Comparison of ENCODE assay signal across 27 cellular contexts in the genomic region with DNA sequence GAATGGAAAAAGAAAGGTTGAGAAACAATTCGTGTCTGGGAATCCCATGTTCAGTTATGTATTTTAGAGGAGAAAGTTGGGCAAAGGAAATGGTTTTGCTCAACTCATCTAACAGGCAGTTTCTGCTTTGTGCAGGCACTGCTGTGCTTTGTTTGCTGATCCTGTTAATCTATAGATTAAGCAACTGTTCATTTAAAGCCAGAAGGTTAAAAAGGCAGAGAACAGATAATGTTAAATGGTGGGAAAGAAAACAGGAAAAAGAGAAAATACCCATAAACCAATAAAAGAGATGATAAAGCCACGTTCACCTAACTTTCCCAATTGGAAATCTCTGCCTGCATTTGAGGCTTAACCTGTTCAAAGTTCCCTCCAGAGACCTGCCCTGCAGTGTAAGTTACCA.
A peak's percentile ranks its signal among the peaks of the same experiment; 100 is the strongest.
DNase-seq lines count a peak whose midpoint lies in the region; ATAC-seq and TF ChIP-seq lines count a peak whose summit lies in the region.
"Had no signal": no experiment of that assay in that cellular context is flagged by ENCODE, and none has a peak within 500 bp of the region (broad histone marks: within the 10 kb centered on the region; RNA-seq: fewer than 3 reads in every experiment).

No MANE protein-coding gene starts in this region.

- WGBS in HUES64 = 86% methylated on average over 2 of the region's 2 CpGs
- WGBS in smooth muscle cell (ENCODE audit: low lambda C conversion rate) = 28% methylated on average over 2 of the region's 2 CpGs

- H3K4me3 ChIP-seq in HUES64 (ENCODE audit: low read length) (no peak overlapping the region), SJSA1 (no peak overlapping the region), smooth muscle cell (no peak overlapping the region), H7 (ENCODE audit: insufficient read depth, low read depth, low read length) (no peak overlapping the region)
- H3K4me3 ChIP-seq: MG63, upper lobe of right lung had no signal

- DNase-seq in SJSA1 (ENCODE audit: low read depth in 1 of 2, low spot score in 2 of 2) (peak in 1 of 2 experiments; percentile 5), glutamatergic neuron (no peak), smooth muscle cell (lab: John Stamatoyannopoulos, UW; ENCODE audit: unreplicated experiment) (no peak), HCEC 1CT (no peak), H7 (no peak)
- DNase-seq: activated CD4-positive, alpha-beta T cell treated with anti-CD3 and anti-CD28 coated beads, Interleukin-2, amount 10 ng/mL, durations not matched to agents 24 days and 14 days; activated gamma-delta T cell; activated naive CD8-positive, alpha-beta T cell treated with anti-CD3 and anti-CD28 coated beads, Interleukin-2, amount 10 ng/mL, durations not matched to agents 7 days and 5 days; activated T-cell treated with anti-CD3 and anti-CD28 coated beads, Interleukin-2, amount 50 U/mL, for 1 hour; Calu3; central memory CD4-positive, alpha-beta T cell; islet precursor cell; KBM-7; MG63; NCI-H2029 treated with DMSO at 0.1 percent for 48 hours; NCI-H226; right cardiac atrium; stimulated activated CD4-positive, alpha-beta T cell treated with anti-CD3 and anti-CD28 coated beads, Interleukin-2, amount 100 ng/mL, for 48 hours; substantia nigra; upper lobe of right lung had no signal

- H3K4me2 ChIP-seq in smooth muscle cell = peak overlapping the region; percentile 75

- peaks cover under 1% of the 10 kb centered on the region for H3K27me3 Mint-ChIP-seq in glutamatergic neuron (ENCODE audit: unreplicated experiment)
- H3K27me3 Mint-ChIP-seq: activated CD4-positive, alpha-beta T cell treated with anti-CD3 and anti-CD28 coated beads, Interleukin-2, amount 10 ng/mL, durations not matched to agents 24 days and 14 days; activated naive CD8-positive, alpha-beta T cell treated with anti-CD3 and anti-CD28 coated beads, Interleukin-2, amount 10 ng/mL, durations not matched to agents 7 days and 5 days; dendritic cell treated with granulocyte-macrophage colony-stimulating factor and Interleukin-4, amounts not matched to agents 40 ng/mL and 50 ng/mL, for 4 days; natural killer cell treated with Interleukin-12 subunit alpha and Interleukin-12 subunit beta and Interleukin-15 and Interleukin-18, amount 100 ng/mL, for 72 hours had no signal

- peaks cover 94% of the 10 kb centered on the region for H3K79me2 ChIP-seq in smooth muscle cell (ENCODE audit: low read depth)
- H3K79me2 ChIP-seq: parathyroid adenoma had no signal

- peaks cover 46% of the 10 kb centered on the region for H3K4me1 ChIP-seq in HUES64 (ENCODE audit: insufficient read depth, low read length)
- H3K4me1 ChIP-seq in SJSA1 (replicated peaks) = peaks cover 26% of the 10 kb centered on the region
- peaks cover 30% of the 10 kb centered on the region for H3K4me1 ChIP-seq in smooth muscle cell (ENCODE audit: low read depth)
- H3K4me1 ChIP-seq: parathyroid adenoma, upper lobe of right lung had no signal

- peaks cover 11% of the 10 kb centered on the region for H3K36me3 Mint-ChIP-seq in glutamatergic neuron (ENCODE audit: unreplicated experiment)
- H3K36me3 Mint-ChIP-seq: natural killer cell treated with Interleukin-12 subunit alpha and Interleukin-12 subunit beta and Interleukin-15 and Interleukin-18, amount 100 ng/mL, for 72 hours; stimulated activated effector memory CD8-positive, alpha-beta T cell treated with anti-CD3 and anti-CD28 coated beads, Interleukin-12 subunit alpha, Interleukin-12 subunit beta, amount 100 ng/mL, for 72 hours had no signal

- H3K36me3 ChIP-seq in HUES64 (ENCODE audit: insufficient read depth, low read length) (peaks cover 7% of the 10 kb centered on the region), SJSA1 (0 out of 2 replicates have a peak, but pooled peaks cover 4% of the 10 kb centered on the region), smooth muscle cell (ENCODE audit: low read depth) (no peaks in the 10 kb centered on the region), H7 (replicated peaks; ENCODE audit: control insufficient read depth, insufficient read depth, low read length) (no peaks in the 10 kb centered on the region)
- H3K36me3 ChIP-seq: upper lobe of right lung had no signal

- peaks cover 35% of the 10 kb centered on the region for H3K4me1 Mint-ChIP-seq in glutamatergic neuron (ENCODE audit: low read depth, unreplicated experiment)
- H3K4me1 Mint-ChIP-seq: activated CD4-positive, alpha-beta T cell treated with anti-CD3 and anti-CD28 coated beads, Interleukin-2, amount 10 ng/mL, durations not matched to agents 24 days and 14 days; activated naive CD8-positive, alpha-beta T cell treated with anti-CD3 and anti-CD28 coated beads, Interleukin-2, amount 10 ng/mL, durations not matched to agents 7 days and 5 days; stimulated activated effector memory CD8-positive, alpha-beta T cell treated with anti-CD3 and anti-CD28 coated beads, Interleukin-12 subunit alpha, Interleukin-12 subunit beta, amount 100 ng/mL, for 72 hours had no signal

- peak overlapping the region; percentile 74 for H3K27ac Mint-ChIP-seq in glutamatergic neuron (ENCODE audit: unreplicated experiment)
- H3K27ac Mint-ChIP-seq: activated CD4-positive, alpha-beta T cell treated with anti-CD3 and anti-CD28 coated beads, Interleukin-2, amount 10 ng/mL, durations not matched to agents 24 days and 14 days; activated naive CD8-positive, alpha-beta T cell treated with anti-CD3 and anti-CD28 coated beads, Interleukin-2, amount 10 ng/mL, durations not matched to agents 7 days and 5 days; dendritic cell treated with granulocyte-macrophage colony-stimulating factor and Interleukin-4, amounts not matched to agents 40 ng/mL and 50 ng/mL, for 4 days; natural killer cell treated with Interleukin-12 subunit alpha and Interleukin-12 subunit beta and Interleukin-15 and Interleukin-18, amount 100 ng/mL, for 72 hours; stimulated activated effector memory CD8-positive, alpha-beta T cell treated with anti-CD3 and anti-CD28 coated beads, Interleukin-12 subunit alpha, Interleukin-12 subunit beta, amount 100 ng/mL, for 72 hours had no signal

- H3F3A ChIP-seq in smooth muscle cell (ENCODE audit: low read depth) = peaks cover 12% of the 10 kb centered on the region

- H2AFZ ChIP-seq in smooth muscle cell (ENCODE audit: low read depth) = no peak overlapping the region
- H2AFZ ChIP-seq: parathyroid adenoma had no signal

- H3K9me3 ChIP-seq in HUES64 (ENCODE audit: insufficient read depth, low read depth, low read length) = no peaks in the 10 kb centered on the region
- H3K9me3 ChIP-seq in SJSA1 (replicated peaks) = no peaks in the 10 kb centered on the region; the same call in 1 of the 2 replicates
- no peaks in the 10 kb centered on the region for H3K9me3 ChIP-seq in smooth muscle cell (replicated peaks; ENCODE audit: low read depth)
- H3K9me3 ChIP-seq: MG63, upper lobe of right lung had no signal

- H3K27ac ChIP-seq in HUES64 (ENCODE audit: low read depth, low read length) (0 out of 2 replicates have a peak overlapping the region, but pooled peaks have one; percentile 11), SJSA1 (peak overlapping the region; percentile 52), smooth muscle cell (ENCODE audit: low read depth) (peak overlapping the region; percentile 70)
- H3K27ac ChIP-seq: parathyroid adenoma, upper lobe of right lung, VCaP had no signal

- no peak overlapping the region for H3K4me3 Mint-ChIP-seq in glutamatergic neuron (ENCODE audit: unreplicated experiment)
- H3K4me3 Mint-ChIP-seq: activated CD4-positive, alpha-beta T cell treated with anti-CD3 and anti-CD28 coated beads, Interleukin-2, amount 10 ng/mL, durations not matched to agents 24 days and 14 days; activated naive CD8-positive, alpha-beta T cell treated with anti-CD3 and anti-CD28 coated beads, Interleukin-2, amount 10 ng/mL, durations not matched to agents 7 days and 5 days; dendritic cell treated with granulocyte-macrophage colony-stimulating factor and Interleukin-4, amounts not matched to agents 40 ng/mL and 50 ng/mL, for 4 days; natural killer cell treated with Interleukin-12 subunit alpha and Interleukin-12 subunit beta and Interleukin-15 and Interleukin-18, amount 100 ng/mL, for 72 hours; stimulated activated effector memory CD8-positive, alpha-beta T cell treated with anti-CD3 and anti-CD28 coated beads, Interleukin-12 subunit alpha, Interleukin-12 subunit beta, amount 100 ng/mL, for 72 hours had no signal

- peaks cover 6% of the 10 kb centered on the region for H3K9me3 Mint-ChIP-seq in glutamatergic neuron (ENCODE audit: unreplicated experiment)
- H3K9me3 Mint-ChIP-seq: activated CD4-positive, alpha-beta T cell treated with anti-CD3 and anti-CD28 coated beads, Interleukin-2, amount 10 ng/mL, durations not matched to agents 24 days and 14 days; dendritic cell treated with granulocyte-macrophage colony-stimulating factor and Interleukin-4, amounts not matched to agents 40 ng/mL and 50 ng/mL, for 4 days; stimulated activated effector memory CD8-positive, alpha-beta T cell treated with anti-CD3 and anti-CD28 coated beads, Interleukin-12 subunit alpha, Interleukin-12 subunit beta, amount 100 ng/mL, for 72 hours had no signal

- H3K9ac ChIP-seq in HUES64 (ENCODE audit: low read depth, low read length) (no peak overlapping the region), smooth muscle cell (ENCODE audit: low read depth) (peak overlapping the region; percentile 24)
- H3K9ac ChIP-seq: parathyroid adenoma had no signal

- H3K27me3 ChIP-seq in HUES64 (ENCODE audit: insufficient read depth, low read length) = no peaks in the 10 kb centered on the region
- H3K27me3 ChIP-seq in SJSA1 (replicated peaks) = no peaks in the 10 kb centered on the region
- no peaks in the 10 kb centered on the region for H3K27me3 ChIP-seq in smooth muscle cell (ENCODE audit: low read depth)
- no peaks in the 10 kb centered on the region for H3K27me3 ChIP-seq in H7 (ENCODE audit: control insufficient read depth, insufficient read depth, low read length)
- H3K27me3 ChIP-seq: MG63, upper lobe of right lung had no signal

- ATAC-seq in HG02884 (IDR thresholded peaks at IDR 0.05; ENCODE audit: unreplicated experiment) = no peak
- ATAC-seq: natural killer cell treated with Interleukin-12 subunit alpha and Interleukin-12 subunit beta and Interleukin-15 and Interleukin-18, amount 100 ng/mL, for 72 hours; right cardiac atrium; stimulated activated effector memory CD8-positive, alpha-beta T cell treated with anti-CD3 and anti-CD28 coated beads, Interleukin-12 subunit alpha, Interleukin-12 subunit beta, amount 100 ng/mL, for 72 hours; upper lobe of right lung had no signal

- TF ChIP-seq CTCF in glutamatergic neuron (IDR thresholded peaks at IDR 0.05; ENCODE audit: partially characterized antibody, unreplicated experiment) (no peak), smooth muscle cell (IDR thresholded peaks at IDR 0.05; ENCODE audit: borderline replicate concordance, insufficient read depth, poor library complexity, severe bottlenecking) (no peak)

- H4K20me1 ChIP-seq in smooth muscle cell (ENCODE audit: low read depth) = peaks cover 96% of the 10 kb centered on the region

Comparison
In these comparisons a context has a peak if more than half of its experiments do, and no peak if none do; other contexts are left out.
1. H3K27ac ChIP-seq: peak in every context shown above with its lines; median percentile 70 in smooth muscle cell; 52 in SJSA1; 11 in HUES64.